8 cellular contexts compared by ENCODE assay signal in the genomic region with DNA sequence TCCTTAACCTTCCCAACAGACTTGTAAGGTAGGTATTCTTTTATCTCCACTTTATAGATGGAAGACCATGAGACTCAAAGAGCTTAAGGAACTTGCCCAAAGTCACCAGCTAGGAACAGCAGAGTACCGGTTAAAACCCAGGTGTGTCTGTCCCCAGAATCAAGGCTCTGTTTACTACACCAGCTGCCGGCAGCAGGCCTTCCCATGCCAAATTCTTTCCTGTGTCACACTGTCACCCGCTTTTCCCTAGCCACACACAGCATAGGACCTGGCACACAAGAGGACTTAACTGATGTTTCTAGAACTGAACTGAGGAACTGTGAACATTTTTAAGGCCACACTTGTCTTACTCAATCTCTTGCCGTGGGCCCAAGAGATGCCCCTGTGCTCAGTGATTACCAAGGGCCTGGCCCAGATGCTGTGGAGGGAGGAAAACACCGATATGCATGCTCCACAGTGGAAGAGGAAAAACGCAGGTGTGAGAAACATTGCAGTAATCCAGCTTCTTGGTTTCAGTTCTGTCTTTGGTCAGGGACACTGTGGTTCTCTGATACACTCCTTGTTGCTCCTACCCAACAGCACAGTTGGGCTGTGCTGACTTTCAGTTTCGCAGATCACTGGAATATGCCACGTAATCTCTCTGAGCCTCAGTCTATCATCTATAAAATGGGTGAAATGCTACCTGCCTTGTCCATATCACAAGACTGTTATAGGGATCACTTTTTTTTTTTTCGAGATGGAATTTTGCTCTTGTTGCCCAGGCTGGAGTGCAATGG.
A peak's percentile ranks its signal among the peaks of the same experiment; 100 is the strongest.
DNase-seq lines count a peak whose midpoint lies in the region; ATAC-seq and TF ChIP-seq lines count a peak whose summit lies in the region.

No MANE protein-coding gene starts in this region.

- H3K4me1 ChIP-seq in MM.1S (ENCODE audit: low read length): peaks cover 28% of the 10 kb centered on the region

- H3K79me2 ChIP-seq in MM.1S (ENCODE audit: low read length): no peaks in the 10 kb centered on the region

- TF ChIP-seq POLR2A in GM18505 (IDR thresholded peaks at IDR 0.05; ENCODE audit: borderline replicate concordance, extremely low read depth, insufficient read depth, insufficient read length): no peak

- H3F3A ChIP-seq in MM.1S (ENCODE audit: insufficient read depth, low read length): peaks cover 16% of the 10 kb centered on the region

- ATAC-seq in GM18505 (IDR thresholded peaks at IDR 0.05; ENCODE audit: unreplicated experiment) (peak; percentile 74), GM21528 (IDR thresholded peaks at IDR 0.05; ENCODE audit: low FRiP score, unreplicated experiment) (peak; percentile 91)

- H3K36me3 ChIP-seq in MM.1S (replicated peaks; ENCODE audit: insufficient read depth, low read length): no peaks in the 10 kb centered on the region

- no peaks in the 10 kb centered on the region for H3K27me3 ChIP-seq in MM.1S (replicated peaks; ENCODE audit: insufficient read depth, low read length)

- H3K9ac ChIP-seq in MM.1S (ENCODE audit: low read length): peak overlapping the region; percentile 55

- H3K4me2 ChIP-seq in MM.1S (ENCODE audit: low read depth, low read length): peak overlapping the region; percentile 66

- no peak for TF ChIP-seq CTCF in MM.1S (IDR thresholded peaks at IDR 0.05; ENCODE audit: low read length)

- peak overlapping the region; percentile 90 for H3K27ac ChIP-seq in MM.1S (ENCODE audit: low read length)

- H3K9me2 ChIP-seq in MM.1S (replicated peaks; ENCODE audit: insufficient read depth, low read length): no peaks in the 10 kb centered on the region

- H3K4me3 ChIP-seq in MM.1S (ENCODE audit: low read length): peak overlapping the region; percentile 16; the same call in 1 of the 2 replicates

- no peaks in the 10 kb centered on the region for H3K9me3 ChIP-seq in MM.1S (replicated peaks; ENCODE audit: insufficient read depth, low read length)

- no peaks in the 10 kb centered on the region for H4K20me1 ChIP-seq in MM.1S (ENCODE audit: insufficient read depth, low read length)

- peak overlapping the region; percentile 41 for H2AFZ ChIP-seq in MM.1S (ENCODE audit: low read length)

- DNase-seq in MM.1S (peak; percentile 98), medulla oblongata (ENCODE audit: extremely low spot score) (peak; percentile 34), NCI-H1092 (lab: John Stamatoyannopoulos, UW) (no peak), NCI-H1048 (lab: John Stamatoyannopoulos, UW) (no peak), iPS-NIHi11 (ENCODE audit: low spot score) (no peak), HK-2 (ENCODE audit: unreplicated experiment) (no peak)

Comparison
In these comparisons a context has a peak if more than half of its experiments do, and no peak if none do; other contexts are left out.
1. DNase-seq: peak in MM.1S (single experiment) and medulla oblongata (single experiment); none in NCI-H1092 (single experiment), NCI-H1048 (single experiment), iPS-NIHi11 (single experiment) and HK-2 (single experiment).